Comparison of ENCODE assay signal across 9 cellular contexts in genomic region chr13:106561551-106562170, GRCh38. TPM values are rescaled to one million over a fixed set of nuclear protein-coding genes. Genes with fewer than 3 reads are reported as not detected.
DNase-seq lines count a peak whose midpoint lies in the region; ATAC-seq, FAIRE-seq and TF ChIP-seq lines count a peak whose summit lies in the region.
"Had no signal": no experiment of that assay in that cellular context is flagged by ENCODE, and none has a peak within 500 bp of the region (broad histone marks: within the 10 kb centered on the region; RNA-seq: fewer than 3 reads in every experiment).

No MANE protein-coding gene starts in this region.

- H3K27me3 Mint-ChIP-seq in CD4-positive, alpha-beta T cell, result no peaks in the 10 kb centered on the region
- no peaks in the 10 kb centered on the region for H3K27me3 Mint-ChIP-seq in naive B cell

- intact Hi-C loops in CD4-positive, alpha-beta T cell (cut with DNase I, micrococcal nuclease), result no loop called here
- intact Hi-C loops in IMR-90 (cut with micrococcal nuclease) (no loop called here), K562 (cut with micrococcal nuclease) (no loop called here)

- peak; percentile 29 for FAIRE-seq in K562 (lab: Jason Lieb, UNC)
- FAIRE-seq: colon had no signal

- DNase-seq in CD4-positive, alpha-beta T cell, result peak in 2 of 10 experiments; percentile 8 to 19
- DNase-seq in IMR-90 (peak; percentile 53), K562 (ENCODE audit: extremely low read depth in 1 of 4, low spot score in 3 of 4) (peak in 1 of 4 experiments; percentile 20), naive B cell (no peak), middle frontal gyrus (ENCODE audit: extremely low spot score, low spot score) (no peak), activated gamma-delta T cell treated with Interleukin-2 at 50 U/mL for 16 hours (no peak), NCI-H1436 treated with DMSO at 0.1 percent for 48 hours (lab: John Stamatoyannopoulos, UW) (no peak)

- H4K5ac ChIP-seq in IMR-90 (ENCODE audit: low read depth, low read length), result no peak overlapping the region

- peaks cover 21% of the 10 kb centered on the region for H3K4me1 ChIP-seq in IMR-90 (ENCODE audit: control insufficient read depth, insufficient read depth, low read length)
- H3K4me1 ChIP-seq in K562 (replicated peaks in 1 of 2; ENCODE audit: control insufficient read depth in 2 of 2, insufficient read depth in 2 of 2, low read length in 2 of 2), result peaks cover 0 to 24% of the 10 kb centered on the region in 2 experiments; a peak in 3 of 5 replicates

- H3K23ac ChIP-seq in IMR-90 (ENCODE audit: low read depth, low read length), result 0 out of 2 replicates have a peak overlapping the region, but pooled peaks have one; percentile 31

- H3K79me1 ChIP-seq in IMR-90 (ENCODE audit: low read depth in 1 of 2, low read length in 2 of 2), result peaks cover 2 to 40% of the 10 kb centered on the region in 2 experiments; a peak in 3 of 4 replicates

- H3K79me2 ChIP-seq in K562 (ENCODE audit: control insufficient read depth, insufficient read depth, low read length), result peaks cover 98% of the 10 kb centered on the region

- TF ChIP-seq EP300 in K562 (IDR thresholded peaks at IDR 0.05; ENCODE audit: low read length), result no peak

- peaks cover 87% of the 10 kb centered on the region for H4K20me1 ChIP-seq in IMR-90 (ENCODE audit: insufficient read depth, low read length)
- H4K20me1 ChIP-seq in K562 (replicated peaks; ENCODE audit: control insufficient read depth, insufficient read depth, low read length), result peaks cover 44% of the 10 kb centered on the region

- H3K4me2 ChIP-seq in IMR-90 (ENCODE audit: low read depth, low read length) (peak overlapping the region; percentile 13; the same call in 1 of the 2 replicates), K562 (ENCODE audit: insufficient read depth, low read length) (0 out of 2 replicates have a peak overlapping the region, but pooled peaks have one; percentile 25)

- no peak overlapping the region for H3K56ac ChIP-seq in IMR-90 (ENCODE audit: extremely low read depth, insufficient read depth, low read length)

- no CpG with 5 or more reads among the region's 6 CpGs for WGBS in IMR-90 (ENCODE audit: extremely low coverage in 2 of 2, insufficient read length in 1 of 2), 2 experiments
- WGBS in K562 (ENCODE audit: insufficient coverage, low coverage, missing lambda C conversion rate), result 45% methylated on average over 6 of the region's 6 CpGs

- ATAC-seq in CD4-positive, alpha-beta T cell (ENCODE audit: poor library complexity), result peak; percentile 66
- ATAC-seq in GM21390 (IDR thresholded peaks at IDR 0.05; ENCODE audit: unreplicated experiment) (peak; percentile 66), IMR-90 (ENCODE audit: low read depth) (no peak), K562 (peak; percentile 65), naive B cell (ENCODE audit: low read depth in 2 of 2) (peak; percentile 88 to 92)

- no peak overlapping the region for H3K4me3 ChIP-seq in IMR-90 (ENCODE audit: insufficient read depth, low read depth, low read length)
- H3K4me3 ChIP-seq in K562, result no peak overlapping the region

- H3K36me3 ChIP-seq in IMR-90 (ENCODE audit: control insufficient read depth, insufficient read depth, low read length) (peaks cover 11% of the 10 kb centered on the region), K562 (ENCODE audit: control insufficient read depth, insufficient read depth, low read length) (peaks cover 38% of the 10 kb centered on the region)

- H3K9me3 Mint-ChIP-seq in CD4-positive, alpha-beta T cell, result no peaks in the 10 kb centered on the region
- no peaks in the 10 kb centered on the region for H3K9me3 Mint-ChIP-seq in naive B cell

- H2AK5ac ChIP-seq in IMR-90 (ENCODE audit: low read depth, low read length), result no peak overlapping the region

- in situ Hi-C loops in IMR-90 (cut with MboI; ENCODE audit: low sequenced_read_pairs) (no loop called here), K562 (cut with MboI) (no loop called here)

- no peak overlapping the region for H2BK20ac ChIP-seq in IMR-90 (ENCODE audit: low read depth, low read length)

- no peak overlapping the region for H2BK5ac ChIP-seq in IMR-90 (ENCODE audit: low read depth, low read length, poor library complexity, severe bottlenecking)

- TF ChIP-seq POLR2A in IMR-90 (IDR thresholded peaks at IDR 0.05; ENCODE audit: low read depth, low read length) (no peak), K562 (conservative IDR thresholded peaks at IDR 0.05) (no peak)

- H3K4ac ChIP-seq in IMR-90 (ENCODE audit: low read depth, low read length), result no peak overlapping the region

- no peak for TF ChIP-seq CTCF in CD4-positive, alpha-beta T cell (IDR thresholded peaks at IDR 0.05)
- no peak for TF ChIP-seq CTCF in IMR-90 (conservative IDR thresholded peaks at IDR 0.05; ENCODE audit: low read depth, low read length)
- TF ChIP-seq CTCF in K562 (IDR thresholded peaks at IDR 0.05 in 2 of 3, conservative IDR thresholded peaks at IDR 0.05 in 1 of 3; ENCODE audit: insufficient read depth in 2 of 3, low read depth in 1 of 3, low read length in 3 of 3), result no peak

- H2BK120ac ChIP-seq in IMR-90 (ENCODE audit: low read depth, low read length), result no peak overlapping the region

- BruUV-seq in IMR-90 (replicated peaks; lab: Mats Ljungman, UMichigan), result no TSS peak
- BruUV-seq in K562 (replicated peaks; lab: Mats Ljungman, UMichigan), result no TSS peak

- no peaks in the 10 kb centered on the region for H3K9me3 ChIP-seq in CD4-positive, alpha-beta T cell (ENCODE audit: control insufficient read depth, low read length)
- no peaks in the 10 kb centered on the region for H3K9me3 ChIP-seq in IMR-90 (ENCODE audit: control insufficient read depth, insufficient read depth, low read length)
- no peaks in the 10 kb centered on the region for H3K9me3 ChIP-seq in K562 (replicated peaks; ENCODE audit: control insufficient read depth, insufficient read depth, low read depth, low read length)

- CTCF ChIA-PET in CD4-positive, alpha-beta T cell (lab: Charles Lee), result interaction anchor here (0.8 kb wide), 1 partner anchor 25 kb away, joined by 3 read pairs; no protein-coding TSS in a partner anchor
- CTCF ChIA-PET in IMR-90 (lab: Yijun Ruan, JAX), result interaction anchor here (0.6 kb wide), 1 partner anchor 8 kb away, joined by 3 read pairs; no protein-coding TSS in a partner anchor
- CTCF ChIA-PET in K562 (lab: Yijun Ruan, JAX; ENCODE audit: low intra/inter-chr PET ratio), result no interaction called here

- no peak overlapping the region for H3K27ac ChIP-seq in CD4-positive, alpha-beta T cell (ENCODE audit: low read depth, low read length)
- no peak overlapping the region for H3K27ac ChIP-seq in IMR-90 (ENCODE audit: insufficient read depth, low read length)
- H3K27ac ChIP-seq in K562 (ENCODE audit: extremely low read depth, low read depth, low read length), result no peak overlapping the region

- POLR2A ChIA-PET in CD4-positive, alpha-beta T cell (lab: Charles Lee), result no interaction called here
- POLR2A ChIA-PET in IMR-90 (lab: Charles Lee; ENCODE audit: unreplicated experiment), result no interaction called here
- POLR2A ChIA-PET in K562 (lab: Yijun Ruan, JAX), result no interaction called here

- H3K27me3 ChIP-seq in CD4-positive, alpha-beta T cell (ENCODE audit: control insufficient read depth, insufficient read depth, low read length), result no peaks in the 10 kb centered on the region
- H3K27me3 ChIP-seq in IMR-90 (ENCODE audit: control insufficient read depth, insufficient read depth, low read length) (no peaks in the 10 kb centered on the region), K562 (ENCODE audit: control insufficient read depth in 2 of 2, insufficient read depth in 2 of 2, low read length in 2 of 2) (no peaks in the 10 kb centered on the region)

- no peak overlapping the region for H2AK9ac ChIP-seq in IMR-90 (replicated peaks; ENCODE audit: low read depth, low read length, poor library complexity)

- no peak for TF ChIP-seq RAD21 in IMR-90 (IDR thresholded peaks at IDR 0.05; ENCODE audit: low read length)
- TF ChIP-seq RAD21 in K562 (CRISPR knock-in tag; conservative IDR thresholded peaks at IDR 0.05 in 1 of 2, IDR thresholded peaks at IDR 0.05 in 1 of 2), result no peak

- dilution Hi-C loops in IMR-90 (cut with HindIII; ENCODE audit: low sequenced_read_pairs, unreplicated experiment), result no loop called here

- H3K9me1 ChIP-seq in IMR-90 (ENCODE audit: insufficient read depth, low read length) (peaks cover 17% of the 10 kb centered on the region), K562 (ENCODE audit: control insufficient read depth, insufficient read depth, low read length) (peaks cover 10% of the 10 kb centered on the region)

- H3K4me3 Mint-ChIP-seq in CD4-positive, alpha-beta T cell, result peak overlapping the region; percentile 12
- H3K4me3 Mint-ChIP-seq in naive B cell, result peak overlapping the region in 7 of 8 donors; percentile 7 to 66 (median 43)

- H3K14ac ChIP-seq in IMR-90 (replicated peaks; ENCODE audit: low read depth, low read length), result 0 out of 2 replicates have a peak overlapping the region, but pooled peaks have one; percentile 25

- H2BK15ac ChIP-seq in IMR-90 (ENCODE audit: low read depth, low read length), result no peak overlapping the region

- H4K91ac ChIP-seq in IMR-90 (ENCODE audit: insufficient read depth, low read depth, low read length), result no peak overlapping the region

- H3K18ac ChIP-seq in IMR-90 (ENCODE audit: low read depth, low read length), result no peak overlapping the region

- no peak overlapping the region for H3K9ac ChIP-seq in IMR-90 (ENCODE audit: low read depth, low read length)
- no peak overlapping the region; a peak in 1 of 4 replicates for H3K9ac ChIP-seq in K562 (ENCODE audit: insufficient read depth in 1 of 2, low read depth in 2 of 2, low read length in 2 of 2)

- H3K27ac Mint-ChIP-seq in CD4-positive, alpha-beta T cell, result peak overlapping the region; percentile 53
- H3K27ac Mint-ChIP-seq in naive B cell, result peak overlapping the region; percentile 1 to 60 (median 47)

- H2AFZ ChIP-seq in IMR-90 (replicated peaks; ENCODE audit: low read length, poor library complexity), result no peak overlapping the region
- H2AFZ ChIP-seq in K562 (ENCODE audit: low read depth, low read length), result no peak overlapping the region

- peaks cover 41% of the 10 kb centered on the region for H3K36me3 Mint-ChIP-seq in CD4-positive, alpha-beta T cell (ENCODE audit: low read depth)
- H3K36me3 Mint-ChIP-seq in naive B cell, result peaks cover 7 to 10% of the 10 kb centered on the region in 2 donors

- H3K4me1 Mint-ChIP-seq in CD4-positive, alpha-beta T cell (ENCODE audit: low read depth), result peaks cover 90% of the 10 kb centered on the region
- peaks cover 58 to 67% (median 59%) of the 10 kb centered on the region in 3 donors for H3K4me1 Mint-ChIP-seq in naive B cell

- no peak overlapping the region for H4K8ac ChIP-seq in IMR-90 (ENCODE audit: low read depth in 2 of 2, low read length in 2 of 2)

RNA-seq across cellular contexts. Expression of gene ARGLU1, which starts 6.3 kb away (rescaled TPM):
- 100 to 1,000 TPM; 146 to 152 TPM for total RNA-seq in CD4-positive, alpha-beta T cell
- total RNA-seq in IMR-90 (2012; rRNA removed) (11.1 and 28.1 TPM in 2 replicates), K562 (2014; rRNA removed) (53.3 and 59.4 TPM in 2 replicates), K562 (2014; rRNA removed; fragmentation: Illumina TruSeq; extraction: Trizol) (58.8 and 72.1 TPM in 2 replicates), K562 (2015; rRNA removed; fragmentation: Illumina TruSeq; extraction: Trizol) (48.0 and 48.6 TPM in 2 replicates), K562 (2021) (42.2 and 46.0 TPM in 2 replicates)
- polyA plus RNA-seq in IMR-90 (2012; rRNA removed) (50.0 and 51.4 TPM in 2 replicates), K562 (2011; rRNA removed) (89.6 and 91.8 TPM in 2 replicates), K562 (2014; fragmentation: Illumina TruSeq; extraction: Trizol) (48.3 and 49.3 TPM in 2 replicates), K562 (2014; fragmentation: Nextera tagmentation; extraction: Ambion mirVana) (10 to 100 TPM; 19.3 to 30.3 TPM), K562 (2014; rRNA removed) (99.9 and 112 TPM in 2 replicates), naive B cell (ENCODE audit: low read depth in 6 of 6) (10 to 100 TPM; 30.3 to 63.7 (median 43.3) TPM)
- 10.8 and 11.3 TPM in 2 replicates for polyA plus RNA-seq in IMR-90 (2012; cell fraction: cytosol; rRNA removed)
- polyA plus RNA-seq in IMR-90 (2012; cell fraction: nucleus; rRNA removed; ENCODE audit: low replicate concordance), result 142 and 399 TPM in 2 replicates
- total RNA-seq in K562 (2011; cell fraction: chromatin; rRNA removed; ENCODE audit: low replicate concordance), result 60.1 and 162 TPM in 2 replicates
- total RNA-seq in K562 (2011; cell fraction: nucleolus; rRNA removed), result 37.0 and 44.5 TPM in 2 replicates
- 90.2 and 135 TPM in 2 replicates for total RNA-seq in K562 (2011; cell fraction: nucleoplasm; rRNA removed)
- 12.4 and 21.5 TPM in 2 replicates for polyA plus RNA-seq in K562 (2011; cell fraction: cytosol; rRNA removed)
- 255 and 358 TPM in 2 replicates for polyA plus RNA-seq in K562 (2011; cell fraction: nucleus; rRNA removed)
- 48.2 and 68.5 TPM in 2 replicates for polyA plus RNA-seq in K562 (2012)
- 19.2 and 21.6 TPM in 2 replicates for polyA minus RNA-seq in K562 (2011; rRNA and poly(A)+ RNA removed)
- polyA minus RNA-seq in K562 (2011; cell fraction: cytosol; rRNA and poly(A)+ RNA removed), result 6.2 and 13.1 TPM in 2 replicates
- 51.8 and 93.0 TPM in 2 replicates for polyA minus RNA-seq in K562 (2011; cell fraction: nucleus; rRNA and poly(A)+ RNA removed)

RNA-seq across cellular contexts. Expression of gene EFNB2, which starts 26.2 kb away (rescaled TPM):
- under 1 TPM; 0.20 to 0.36 TPM for total RNA-seq in CD4-positive, alpha-beta T cell
- total RNA-seq in IMR-90 (2012; rRNA removed) (5.4 and 6.9 TPM in 2 replicates), K562 (2014; rRNA removed) (0.05 and 0.37 TPM in 2 replicates), K562 (2014; rRNA removed; fragmentation: Illumina TruSeq; extraction: Trizol) (0.13 and 0.15 TPM in 2 replicates), K562 (2015; rRNA removed; fragmentation: Illumina TruSeq; extraction: Trizol) (0.11 and 0.18 TPM in 2 replicates), K562 (2021) (0.29 and 0.36 TPM in 2 replicates)
- polyA plus RNA-seq in IMR-90 (2012; rRNA removed) (5.9 and 6.0 TPM in 2 replicates), K562 (2011; rRNA removed) (0.20 and 0.22 TPM in 2 replicates), K562 (2014; fragmentation: Illumina TruSeq; extraction: Trizol) (0.19 and 0.26 TPM in 2 replicates), K562 (2014; fragmentation: Nextera tagmentation; extraction: Ambion mirVana) (under 1 TPM; 0.01 to 0.18 TPM), K562 (2014; rRNA removed) (0.18 and 0.27 TPM in 2 replicates), naive B cell (ENCODE audit: low read depth in 6 of 6) (under 1 TPM in 3 of 6 donors, not detected in 3; 0.12 to 0.33 (median 0.28) TPM)
- 3.7 and 4.0 TPM in 2 replicates for polyA plus RNA-seq in IMR-90 (2012; cell fraction: cytosol; rRNA removed)
- 4.0 and 5.2 TPM in 2 replicates for polyA plus RNA-seq in IMR-90 (2012; cell fraction: nucleus; rRNA removed; ENCODE audit: low replicate concordance)
- total RNA-seq in K562 (2011; cell fraction: chromatin; rRNA removed; ENCODE audit: low replicate concordance), result 0.44 and 0.51 TPM in 2 replicates
- total RNA-seq in K562 (2011; cell fraction: nucleolus; rRNA removed), result 0.66 and 1.0 TPM in 2 replicates
- 0.66 and 0.99 TPM in 2 replicates for total RNA-seq in K562 (2011; cell fraction: nucleoplasm; rRNA removed)
- polyA plus RNA-seq in K562 (2011; cell fraction: cytosol; rRNA removed), result 0.16 and 0.21 TPM in 2 replicates
- 0.36 and 0.38 TPM in 2 replicates for polyA plus RNA-seq in K562 (2011; cell fraction: nucleus; rRNA removed)
- polyA plus RNA-seq in K562 (2012), result 0.14 and 0.21 TPM in 2 replicates
- polyA minus RNA-seq in K562 (2011; rRNA and poly(A)+ RNA removed), result 0.45 and 0.56 TPM in 2 replicates
- polyA minus RNA-seq in K562 (2011; cell fraction: cytosol; rRNA and poly(A)+ RNA removed), result 0.19 TPM in 1 of 2 replicates, not detected in the other
- 0.27 and 0.67 TPM in 2 replicates for polyA minus RNA-seq in K562 (2011; cell fraction: nucleus; rRNA and poly(A)+ RNA removed)
